Comparison of ENCODE assay signal across 19 cellular contexts in the genomic region with DNA sequence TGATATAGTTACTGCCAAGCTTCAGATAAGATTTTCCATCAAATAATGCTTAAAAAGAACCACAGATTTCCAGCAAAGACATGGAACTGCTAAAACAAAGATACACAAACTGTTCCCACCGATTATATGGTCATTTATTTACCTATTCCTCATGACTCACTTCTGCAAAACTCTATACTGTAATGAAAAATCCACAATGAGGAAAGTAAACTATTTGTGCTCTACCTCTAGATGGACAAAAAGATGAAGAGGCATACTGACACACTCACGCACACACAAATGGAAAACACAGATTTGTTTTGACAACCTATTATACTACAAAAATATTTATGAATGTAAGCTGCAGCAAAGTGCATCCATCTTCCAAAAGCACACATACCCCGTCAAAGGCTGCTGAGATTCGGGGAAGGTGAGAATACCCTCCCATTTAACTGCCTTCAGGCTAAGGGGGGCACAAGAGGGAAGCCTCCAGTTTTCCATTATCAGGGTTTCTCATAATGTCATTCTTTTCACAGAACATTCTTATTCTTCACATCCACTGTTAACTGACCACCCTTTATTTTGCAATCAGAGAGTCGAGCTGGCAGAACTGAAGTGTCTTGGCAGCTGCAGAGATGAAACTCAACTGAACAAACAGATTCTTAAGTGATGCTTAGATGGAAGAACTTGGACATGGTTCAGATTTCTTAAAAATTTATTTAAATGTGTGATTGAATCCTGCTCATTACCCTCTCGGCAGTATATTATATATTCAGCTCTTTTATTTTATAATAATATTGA.
DNase-seq lines count a peak whose midpoint lies in the region; ATAC-seq and TF ChIP-seq lines count a peak whose summit lies in the region.
"Had no signal": no experiment of that assay in that cellular context is flagged by ENCODE, and none has a peak within 500 bp of the region (broad histone marks: within the 10 kb centered on the region; RNA-seq: fewer than 3 reads in every experiment).

No MANE protein-coding gene starts in this region.

- peak; percentile 24 for DNase-seq in GM03348 (ENCODE audit: low spot score)
- DNase-seq in SJSA1 (ENCODE audit: low read depth in 1 of 2, low spot score in 2 of 2): peak in 1 of 2 experiments; percentile 80
- no peak for DNase-seq in left ventricle myocardium superior
- peak in 1 of 2 donors; percentile 64 for DNase-seq in suprapubic skin (ENCODE audit: low spot score in 2 of 2)
- no peak for DNase-seq in SIG-M5 treated with dmso at 0.1 percent for 504 hours (lab: John Stamatoyannopoulos, UW; ENCODE audit: unreplicated experiment)
- DNase-seq in GM19240 (ENCODE audit: insufficient read length, low spot score): no peak
- no peak for DNase-seq in NAMALWA (ENCODE audit: low spot score)
- DNase-seq: activated CD4-positive, alpha-beta memory T cell treated with anti-CD3 and anti-CD28 coated beads for 36 hours; activated naive CD4-positive, alpha-beta T cell treated with anti-CD3 and anti-CD28 coated beads, Interleukin-2, amount 50 U/mL, for 16 hours; activated T-cell treated with anti-CD3 and anti-CD28 coated beads, Interleukin-2, amount 50 U/mL, for 1 hour; C1 segment of cervical spinal cord; H9; midbrain; NCI-H1048; NCI-H2171; RPMI8226; stimulated activated CD4-positive, alpha-beta T cell treated with anti-CD3 and anti-CD28 coated beads, Interleukin-1b, Interleukin-23, amount 100 ng/mL, for 48 hours; substantia nigra had no signal

- H3K4me1 ChIP-seq in SJSA1 (replicated peaks) (peaks cover 36% of the 10 kb centered on the region), suprapubic skin (peaks cover 9% of the 10 kb centered on the region)

- H3K27me3 ChIP-seq in SJSA1 (replicated peaks) (no peaks in the 10 kb centered on the region), suprapubic skin (no peaks in the 10 kb centered on the region)

- WGBS in suprapubic skin: 59% methylated on average over 6 of the region's 6 CpGs

- H3K27ac ChIP-seq in SJSA1 (peak overlapping the region; percentile 40), suprapubic skin (peak overlapping the region; percentile 31)
- H3K27ac ChIP-seq: coronary artery had no signal

- ATAC-seq in left ventricle myocardium superior: peak; percentile 75

- no peaks in the 10 kb centered on the region for H3K36me3 ChIP-seq in SJSA1
- no peaks in the 10 kb centered on the region for H3K36me3 ChIP-seq in suprapubic skin

- TF ChIP-seq CTCF in suprapubic skin (IDR thresholded peaks at IDR 0.05): no peak

- intact Hi-C loops in left ventricle myocardium superior (cut with micrococcal nuclease): no loop called here

- no peak for TF ChIP-seq EP300 in suprapubic skin (IDR thresholded peaks at IDR 0.05)

- no peak for TF ChIP-seq POLR2A in suprapubic skin (IDR thresholded peaks at IDR 0.05)

- H3K9me3 ChIP-seq in SJSA1 (replicated peaks) (no peaks in the 10 kb centered on the region), suprapubic skin (no peaks in the 10 kb centered on the region)

- H3K4me3 ChIP-seq in SJSA1 (no peak overlapping the region), suprapubic skin (no peak overlapping the region)
- H3K4me3 ChIP-seq: coronary artery had no signal
